In genomic region chr19:21047712-21048111, GRCh38 we compare ENCODE assay signal across 22 cellular contexts.
"Had no signal": no experiment of that assay in that cellular context is flagged by ENCODE, and none has a peak within 500 bp of the region (broad histone marks: within the 10 kb centered on the region; RNA-seq: fewer than 3 reads in every experiment).

No MANE protein-coding gene starts in this region.

- H3K27ac Mint-ChIP-seq: activated CD4-positive, alpha-beta T cell treated with anti-CD3 and anti-CD28 coated beads, Interleukin-2, amount 10 ng/mL, durations not matched to agents 7 days and 5 days; activated CD8-positive, alpha-beta memory T cell treated with anti-CD3 and anti-CD28 coated beads, Interleukin-2, amount 10 ng/mL, durations not matched to agents 7 days and 5 days; activated CD8-positive, alpha-beta T cell treated with anti-CD3 and anti-CD28 coated beads for 36 hours; effector memory CD8-positive, alpha-beta T cell; stimulated activated effector memory CD8-positive, alpha-beta T cell treated with anti-CD3 and anti-CD28 coated beads, Interleukin-12 subunit alpha, Interleukin-12 subunit beta, amount 100 ng/mL, for 72 hours; T-helper 1 cell treated with Interleukin-12 subunit alpha and Interleukin-12 subunit beta and Interleukin-4 antibody, amounts not matched to agents 30 μg/mL and 1 μg/mL, for 36 hours had no signal

- H3K4me1 Mint-ChIP-seq: neural crest cell had no signal

- H3K27ac ChIP-seq: ascending aorta, brain microvascular endothelial cell, dorsolateral prefrontal cortex, stomach, suprapubic skin, tibial nerve had no signal

- H3K4me1 ChIP-seq: ascending aorta, stomach, suprapubic skin, tibial nerve had no signal

- H3K4me3 Mint-ChIP-seq: activated CD4-positive, alpha-beta T cell treated with anti-CD3 and anti-CD28 coated beads, Interleukin-2, amount 10 ng/mL, durations not matched to agents 7 days and 5 days; activated CD8-positive, alpha-beta memory T cell treated with anti-CD3 and anti-CD28 coated beads, Interleukin-2, amount 10 ng/mL, durations not matched to agents 7 days and 5 days; activated CD8-positive, alpha-beta T cell treated with anti-CD3 and anti-CD28 coated beads for 36 hours; effector memory CD8-positive, alpha-beta T cell; neural crest cell; stimulated activated effector memory CD8-positive, alpha-beta T cell treated with anti-CD3 and anti-CD28 coated beads, Interleukin-12 subunit alpha, Interleukin-12 subunit beta, amount 100 ng/mL, for 72 hours; T-helper 1 cell treated with Interleukin-12 subunit alpha and Interleukin-12 subunit beta and Interleukin-4 antibody, amounts not matched to agents 30 μg/mL and 1 μg/mL, for 36 hours had no signal

- ATAC-seq: activated CD8-positive, alpha-beta memory T cell treated with anti-CD3 and anti-CD28 coated beads, Interleukin-2, amount 10 ng/mL, durations not matched to agents 7 days and 5 days; activated CD8-positive, alpha-beta T cell treated with anti-CD3 and anti-CD28 coated beads for 36 hours; effector memory CD8-positive, alpha-beta T cell; esophagus mucosa; sciatic nerve; stimulated activated effector memory CD8-positive, alpha-beta T cell treated with anti-CD3 and anti-CD28 coated beads, Interleukin-12 subunit alpha, Interleukin-12 subunit beta, amount 100 ng/mL, for 72 hours had no signal

- DNase-seq: activated CD4-positive, alpha-beta T cell treated with anti-CD3 and anti-CD28 coated beads, Interleukin-2, amount 10 ng/mL, durations not matched to agents 7 days and 5 days; activated CD8-positive, alpha-beta memory T cell treated with anti-CD3 and anti-CD28 coated beads, Interleukin-2, amount 10 ng/mL, durations not matched to agents 7 days and 5 days; activated CD8-positive, alpha-beta T cell treated with anti-CD3 and anti-CD28 coated beads for 36 hours; activated gamma-delta T cell; activated naive CD4-positive, alpha-beta T cell treated with anti-CD3 and anti-CD28 coated beads, Interleukin-2, amount 50 U/mL, for 16 hours; activated T-cell treated with anti-CD3 and anti-CD28 coated beads for 4 hours; brain microvascular endothelial cell; caudate nucleus; dorsolateral prefrontal cortex; effector memory CD8-positive, alpha-beta T cell; hippocampal formation; small intestine; stimulated activated CD4-positive, alpha-beta T cell treated with anti-CD3 and anti-CD28 coated beads, Interleukin-2, amount 100 ng/mL, for 24 hours; stomach had no signal

- H3K4me3 ChIP-seq: ascending aorta, dorsolateral prefrontal cortex, stomach, suprapubic skin, tibial nerve had no signal

- H3K27me3 ChIP-seq: ascending aorta, brain microvascular endothelial cell, dorsolateral prefrontal cortex, stomach, suprapubic skin, tibial nerve had no signal

- H3K27me3 Mint-ChIP-seq: activated CD4-positive, alpha-beta T cell treated with anti-CD3 and anti-CD28 coated beads, Interleukin-2, amount 10 ng/mL, durations not matched to agents 7 days and 5 days; activated CD8-positive, alpha-beta memory T cell treated with anti-CD3 and anti-CD28 coated beads, Interleukin-2, amount 10 ng/mL, durations not matched to agents 7 days and 5 days; activated CD8-positive, alpha-beta T cell treated with anti-CD3 and anti-CD28 coated beads for 36 hours; effector memory CD8-positive, alpha-beta T cell had no signal
